ENCODE assay signal across 25 cellular contexts in the genomic region with DNA sequence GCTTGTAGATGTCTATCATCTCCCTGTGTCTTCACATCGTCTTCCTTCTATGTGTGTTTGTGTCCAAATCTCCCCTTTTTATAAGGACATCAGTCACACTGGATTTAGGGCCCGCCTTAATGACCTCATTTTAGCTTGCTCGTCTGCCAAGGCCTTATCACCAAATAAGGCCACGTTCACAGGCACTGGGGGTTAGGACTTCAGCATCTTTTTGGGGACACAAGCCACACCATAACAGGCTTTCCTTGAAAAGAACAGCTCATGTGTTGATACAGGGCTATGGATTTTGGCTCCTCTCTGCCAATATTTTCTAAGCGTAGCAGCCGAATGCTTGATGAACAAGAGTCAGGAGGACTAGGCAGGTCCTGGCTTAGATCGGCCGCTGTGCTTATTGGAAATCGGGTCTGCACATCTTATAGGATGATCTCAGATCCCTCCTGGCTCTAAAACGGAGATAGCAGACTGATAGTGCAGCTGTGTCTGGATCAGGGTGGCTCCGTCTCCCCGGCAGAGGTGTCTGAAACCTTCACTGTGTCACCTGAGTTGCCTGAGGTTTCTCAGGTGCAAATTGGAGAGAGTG.
"Had no signal": no experiment of that assay in that cellular context is flagged by ENCODE, and none has a peak within 500 bp of the region (broad histone marks: within the 10 kb centered on the region; RNA-seq: fewer than 3 reads in every experiment).

No MANE protein-coding gene starts in this region.

- ATAC-seq: activated CD8-positive, alpha-beta memory T cell treated with anti-CD3 and anti-CD28 coated beads, Interleukin-2, amount 10 ng/mL, durations not matched to agents 7 days and 5 days; activated CD8-positive, alpha-beta T cell treated with anti-CD3 and anti-CD28 coated beads for 36 hours; body of pancreas; heart right ventricle; left cardiac atrium; sciatic nerve; stimulated activated memory B cell treated with anti-CD40 and anti-IgM and Interleukin-4, amounts not matched to agents 10 μg/mL and 1 μg/mL and 100 μg/mL, for 72 hours had no signal

- H3K9me3 ChIP-seq: body of pancreas, heart right ventricle, neutrophil, ovary, stomach, suprapubic skin, transverse colon, uterus had no signal

- H3K4me1 Mint-ChIP-seq: activated CD4-positive, alpha-beta T cell treated with anti-CD3 and anti-CD28 coated beads, Interleukin-2, amount 10 ng/mL, durations not matched to agents 7 days and 5 days; activated CD8-positive, alpha-beta memory T cell treated with anti-CD3 and anti-CD28 coated beads, Interleukin-2, amount 10 ng/mL, durations not matched to agents 7 days and 5 days; activated naive CD4-positive, alpha-beta T cell treated with anti-CD3 and anti-CD28 coated beads, Interleukin-2, amount 50 U/mL, for 24 hours; stimulated activated memory B cell treated with anti-CD40 and anti-IgM and Interleukin-4, amounts not matched to agents 10 μg/mL and 1 μg/mL and 100 μg/mL, for 72 hours had no signal

- H3K4me3 ChIP-seq: body of pancreas, dorsolateral prefrontal cortex, heart right ventricle, ovary, stomach, suprapubic skin, transverse colon, uterus had no signal

- H3K27ac Mint-ChIP-seq: activated CD8-positive, alpha-beta memory T cell treated with anti-CD3 and anti-CD28 coated beads, Interleukin-2, amount 10 ng/mL, durations not matched to agents 7 days and 5 days; activated CD8-positive, alpha-beta T cell treated with anti-CD3 and anti-CD28 coated beads for 36 hours; activated naive CD4-positive, alpha-beta T cell treated with anti-CD3 and anti-CD28 coated beads, Interleukin-2, amount 50 U/mL, for 24 hours; nephron; stimulated activated memory B cell treated with anti-CD40 and anti-IgM and Interleukin-4, amounts not matched to agents 10 μg/mL and 1 μg/mL and 100 μg/mL, for 72 hours had no signal

- H3K4me3 Mint-ChIP-seq: activated CD4-positive, alpha-beta T cell treated with anti-CD3 and anti-CD28 coated beads, Interleukin-2, amount 10 ng/mL, durations not matched to agents 7 days and 5 days; activated CD8-positive, alpha-beta memory T cell treated with anti-CD3 and anti-CD28 coated beads, Interleukin-2, amount 10 ng/mL, durations not matched to agents 7 days and 5 days; activated CD8-positive, alpha-beta T cell treated with anti-CD3 and anti-CD28 coated beads for 36 hours; activated naive CD4-positive, alpha-beta T cell treated with anti-CD3 and anti-CD28 coated beads, Interleukin-2, amount 50 U/mL, for 24 hours; nephron; stimulated activated memory B cell treated with anti-CD40 and anti-IgM and Interleukin-4, amounts not matched to agents 10 μg/mL and 1 μg/mL and 100 μg/mL, for 72 hours had no signal

- H3K27me3 ChIP-seq: body of pancreas, dorsolateral prefrontal cortex, ovary, uterus had no signal

- H3K36me3 ChIP-seq: heart right ventricle, neutrophil, ovary, stomach, suprapubic skin, transverse colon, uterus had no signal

- H3K9me3 Mint-ChIP-seq: activated CD4-positive, alpha-beta T cell treated with anti-CD3 and anti-CD28 coated beads, Interleukin-2, amount 10 ng/mL, durations not matched to agents 7 days and 5 days; activated CD8-positive, alpha-beta T cell treated with anti-CD3 and anti-CD28 coated beads for 36 hours; activated naive CD4-positive, alpha-beta T cell treated with anti-CD3 and anti-CD28 coated beads, Interleukin-2, amount 50 U/mL, for 24 hours; nephron; stimulated activated memory B cell treated with anti-CD40 and anti-IgM and Interleukin-4, amounts not matched to agents 10 μg/mL and 1 μg/mL and 100 μg/mL, for 72 hours had no signal

- H3K27ac ChIP-seq: body of pancreas, heart right ventricle, neutrophil, ovary, stomach, suprapubic skin, transverse colon, uterus, WERI-Rb-1 had no signal

- FAIRE-seq: small intestine, TTC549 had no signal

- H3K4me1 ChIP-seq: body of pancreas, heart right ventricle, suprapubic skin, uterus had no signal

- DNase-seq: activated CD4-positive, alpha-beta T cell treated with anti-CD3 and anti-CD28 coated beads, Interleukin-2, amount 10 ng/mL, durations not matched to agents 7 days and 5 days; activated CD4-positive, CD25-positive, alpha-beta regulatory T cell treated with anti-CD3 and anti-CD28 coated beads, Interleukin-2, amount 50 U/mL, for 72 hours; activated CD8-positive, alpha-beta memory T cell treated with anti-CD3 and anti-CD28 coated beads, Interleukin-2, amount 10 ng/mL, durations not matched to agents 7 days and 5 days; activated CD8-positive, alpha-beta T cell treated with anti-CD3 and anti-CD28 coated beads for 36 hours; activated gamma-delta T cell treated with Interleukin-2 at 50 U/mL for 16 hours; activated T-cell treated with anti-CD3 and anti-CD28 coated beads, Interleukin-2, amount 50 U/mL, for 1 hour; anterior cingulate cortex; body of pancreas; heart right ventricle; left cardiac atrium; ovary; small intestine; stimulated activated CD4-positive, alpha-beta T cell treated with anti-CD3 and anti-CD28 coated beads, Interleukin-2, amount 100 ng/mL, for 24 hours; stomach; transverse colon; uterus; WERI-Rb-1 had no signal

- H3K36me3 Mint-ChIP-seq: activated CD8-positive, alpha-beta memory T cell treated with anti-CD3 and anti-CD28 coated beads, Interleukin-2, amount 10 ng/mL, durations not matched to agents 7 days and 5 days; activated naive CD4-positive, alpha-beta T cell treated with anti-CD3 and anti-CD28 coated beads, Interleukin-2, amount 50 U/mL, for 24 hours; stimulated activated memory B cell treated with anti-CD40 and anti-IgM and Interleukin-4, amounts not matched to agents 10 μg/mL and 1 μg/mL and 100 μg/mL, for 72 hours had no signal
